9 cellular contexts compared by ENCODE assay signal in genomic region chr7:138980575-138981285, GRCh38. TPM values are rescaled to one million over a fixed set of nuclear protein-coding genes. Genes with fewer than 3 reads are reported as not detected.
DNase-seq lines count a peak whose midpoint lies in the region; ATAC-seq, FAIRE-seq and TF ChIP-seq lines count a peak whose summit lies in the region.
"Had no signal": no experiment of that assay in that cellular context is flagged by ENCODE, and none has a peak within 500 bp of the region (broad histone marks: within the 10 kb centered on the region; RNA-seq: fewer than 3 reads in every experiment).

No MANE protein-coding gene starts in this region.

- peak; percentile 66 for DNase-seq in NCI-H146 (lab: John Stamatoyannopoulos, UW)
- DNase-seq in NCI-H146 treated with DMSO at 0.1 percent for 48 hours (lab: John Stamatoyannopoulos, UW; ENCODE audit: unreplicated experiment): no peak
- no peak for DNase-seq in H7
- no peak for DNase-seq in NB4 (ENCODE audit: low read depth)
- no peak for DNase-seq in GM12878 (ENCODE audit: low read depth, low spot score)
- DNase-seq in lower lobe of right lung: peak; percentile 50
- DNase-seq in upper lobe of left lung: no peak
- no peak for DNase-seq in GM19239 (ENCODE audit: insufficient read length, low spot score)

- ATAC-seq in GM12878 (peak; percentile 39), lower lobe of right lung (peak; percentile 41 to 53), upper lobe of left lung (ENCODE audit: low FRiP score in 2 of 2) (peak in 1 of 2 donors; percentile 4)

- intact Hi-C loops in GM12878 (cut with micrococcal nuclease; ENCODE audit: unreplicated experiment): loop anchor here (1.0 kb wide), 1 partner anchor 94 kb away; no protein-coding TSS in a partner anchor
- intact Hi-C loops in lower lobe of right lung (cut with DNase I): no loop called here

- no peaks in the 10 kb centered on the region for H3K36me3 ChIP-seq in H7 (replicated peaks; ENCODE audit: control insufficient read depth, insufficient read depth, low read length)
- no peaks in the 10 kb centered on the region for H3K36me3 ChIP-seq in GM12878 (ENCODE audit: control insufficient read depth in 2 of 2, insufficient read depth in 2 of 2, low read length in 1 of 2)
- H3K36me3 ChIP-seq in lower lobe of right lung: no peaks in the 10 kb centered on the region
- no peaks in the 10 kb centered on the region for H3K36me3 ChIP-seq in upper lobe of left lung

- H3K4me3 ChIP-seq in H7 (ENCODE audit: insufficient read depth, low read depth, low read length) (peak overlapping the region; percentile 63), NB4 (ENCODE audit: low read depth, low read length) (peak overlapping the region; percentile 75), GM12878 (peak overlapping the region; percentile 73; the same call in 1 of the 2 replicates), lower lobe of right lung (peak overlapping the region; percentile 71), upper lobe of left lung (peak overlapping the region; percentile 51 to 74 (median 62))

- FAIRE-seq in GM12878 (lab: Jason Lieb, UNC) (no peak), GM19239 (lab: Jason Lieb, UNC) (no peak)
- FAIRE-seq: colon had no signal

- H4K20me1 ChIP-seq in GM12878 (ENCODE audit: control insufficient read depth, insufficient read depth): no peaks in the 10 kb centered on the region

- H3K9me3 ChIP-seq in GM12878 (replicated peaks; ENCODE audit: control insufficient read depth, insufficient read depth, low read length) (no peaks in the 10 kb centered on the region), lower lobe of right lung (no peaks in the 10 kb centered on the region), upper lobe of left lung (no peaks in the 10 kb centered on the region)

- no peaks in the 10 kb centered on the region for H3K79me2 ChIP-seq in GM12878 (ENCODE audit: control insufficient read depth, insufficient read depth, low read length)

- H3K27me3 ChIP-seq in H7 (ENCODE audit: control insufficient read depth, insufficient read depth, low read length): peaks cover 13% of the 10 kb centered on the region
- peaks cover 8% of the 10 kb centered on the region in 2 experiments for H3K27me3 ChIP-seq in GM12878 (replicated peaks in 1 of 2; ENCODE audit: control insufficient read depth in 2 of 2, insufficient read depth in 2 of 2, low read length in 1 of 2)
- peaks cover 4% of the 10 kb centered on the region for H3K27me3 ChIP-seq in lower lobe of right lung (ENCODE audit: low read depth)
- peaks cover 0 to 5% (median 0%) of the 10 kb centered on the region in 4 donors for H3K27me3 ChIP-seq in upper lobe of left lung

- 5% methylated on average over 45 of the region's 66 CpGs for WGBS in GM12878 (ENCODE audit: insufficient coverage, insufficient replicate concordance, low lambda C conversion rate, missing lambda C conversion rate)
- WGBS in upper lobe of left lung, 2 donors: 1% methylated on average over 36 to 37 of the region's 66 CpGs

- BruUV-seq in GM12878 (replicated peaks; lab: Mats Ljungman, UMichigan): TSS peak; percentile 67

- RAD21 ChIA-PET in GM12878 (lab: Charles Lee; ENCODE audit: unreplicated experiment): no interaction called here

- TF ChIP-seq POLR2A in NB4 (IDR thresholded peaks at IDR 0.05; ENCODE audit: extremely low read depth, insufficient read length): no peak
- no peak for TF ChIP-seq POLR2A in GM12878 (IDR thresholded peaks at IDR 0.05; ENCODE audit: low read depth, low read length)
- TF ChIP-seq POLR2A in upper lobe of left lung (IDR thresholded peaks at IDR 0.05): no peak

- SMC1A ChIA-PET in GM12878 (lab: Charles Lee; ENCODE audit: uncharacterized antibody, unreplicated experiment): interaction anchor here (2.2 kb wide), 1 partner anchor 94 kb away, joined by 8 read pairs; no protein-coding TSS in a partner anchor

- TF ChIP-seq CTCF in NB4 (IDR thresholded peaks at IDR 0.05; ENCODE audit: low read depth, low read length): no peak
- no peak for TF ChIP-seq CTCF in GM12878 (IDR thresholded peaks at IDR 0.05 in 2 of 3, conservative IDR thresholded peaks at IDR 0.05 in 1 of 3; ENCODE audit: control insufficient read depth in 2 of 3, extremely low read depth in 1 of 3, insufficient read depth in 1 of 3, low read depth in 3 of 3, low read length in 3 of 3)
- TF ChIP-seq CTCF in lower lobe of right lung (IDR thresholded peaks at IDR 0.05): no peak
- no peak for TF ChIP-seq CTCF in upper lobe of left lung (IDR thresholded peaks at IDR 0.05)

- POLR2A ChIA-PET in GM12878 (lab: Charles Lee): no interaction called here

- TF ChIP-seq RAD21 in GM12878 (IDR thresholded peaks at IDR 0.05; ENCODE audit: insufficient read depth, low read depth, low read length): no peak

- no peak overlapping the region; the same call in 1 of the 2 replicates for H3K9ac ChIP-seq in GM12878 (ENCODE audit: control insufficient read depth, insufficient read depth, low read length)

- no peak overlapping the region for H3K27ac ChIP-seq in GM12878 (ENCODE audit: control insufficient read depth, insufficient read depth)
- H3K27ac ChIP-seq in lower lobe of right lung: peak overlapping the region; percentile 24
- peak overlapping the region in 2 of 4 donors; percentile 34 to 50 for H3K27ac ChIP-seq in upper lobe of left lung

- H2AFZ ChIP-seq in GM12878 (ENCODE audit: control insufficient read depth, low read depth, low read length): peak overlapping the region; percentile 0; the same call in 1 of the 2 replicates

- in situ Hi-C loops in GM12878 (cut with MboI): loop anchor here (5.0 kb wide), 1 partner anchor 93 kb away; no protein-coding TSS in a partner anchor

- CTCF ChIA-PET in GM12878 (lab: Yijun Ruan, JAX): interaction anchor here (1.1 to 1.5 kb wide), 3 partner anchors 27 to 94 kb away, joined by 3 to 10 read pairs (median 3); no protein-coding TSS in a partner anchor

- peak overlapping the region; percentile 68 for H3K4me2 ChIP-seq in GM12878 (ENCODE audit: control insufficient read depth, insufficient read depth)

- no peaks in the 10 kb centered on the region for H3K4me1 ChIP-seq in GM12878 (ENCODE audit: control insufficient read depth, insufficient read depth, low read length)
- H3K4me1 ChIP-seq in lower lobe of right lung: peaks cover 17% of the 10 kb centered on the region
- peaks cover 6 to 25% (median 11%) of the 10 kb centered on the region in 4 donors for H3K4me1 ChIP-seq in upper lobe of left lung

- TF ChIP-seq EP300 in GM12878 (IDR thresholded peaks at IDR 0.05; ENCODE audit: borderline replicate concordance in 1 of 2, control insufficient read depth in 1 of 2, low read depth in 2 of 2, low read length in 2 of 2): no peak
- no peak for TF ChIP-seq EP300 in upper lobe of left lung (IDR thresholded peaks at IDR 0.05)

TF ChIP-seq in GM12878, 131 proteins besides CTCF, POLR2A, EP300 and RAD21 (continues in another document):
- TF ChIP-seq BHLHE40 (IDR thresholded peaks at IDR 0.05; ENCODE audit: borderline replicate concordance in 1 of 2, low read depth in 2 of 2, low read length in 1 of 2) (no peak), CBX3 (IDR thresholded peaks at IDR 0.05; ENCODE audit: borderline replicate concordance, low read depth) (no peak)

RNA-seq across cellular contexts. Expression of gene KIAA1549, which starts 0.5 kb away (rescaled TPM):
- 6.0 and 6.4 TPM in 2 replicates for total RNA-seq in H7 (2014; rRNA removed; shearing (Covaris generic))
- 0.81 and 0.84 TPM in 2 replicates for total RNA-seq in GM12878 (2013; cell fraction: nucleolus; rRNA removed)
- total RNA-seq in GM12878 (2014; rRNA removed) (0.16 and 0.23 TPM in 2 replicates), GM12878 (2014; rRNA removed; fragmentation: Illumina TruSeq; extraction: Trizol) (0.22 and 0.28 TPM in 2 replicates), GM12878 (2021) (0.74 and 0.82 TPM in 2 replicates), lower lobe of right lung (5.3 TPM), upper lobe of left lung (10 to 100 TPM in 1 of 6 donors, 1 to 10 TPM in 5; 4.1 to 10.2 (median 5.3) TPM)
- 0.12 TPM for polyA plus RNA-seq in GM12878 (2011; ENCODE audit: low read depth)
- polyA plus RNA-seq in GM12878 (2011; rRNA removed) (0.20 and 0.30 TPM in 2 replicates), GM12878 (2014; fragmentation: Illumina TruSeq; extraction: Trizol) (0.32 TPM in 2 replicates), GM12878 (2014; fragmentation: Nextera tagmentation; extraction: Ambion mirVana) (under 1 TPM; 0.02 to 0.05 TPM), GM12878 (2014; rRNA removed) (0.19 and 0.27 TPM in 2 replicates), GM12878 (2016; fragmentation: Nextera tagmentation; extraction: Ambion mirVana) (under 1 TPM; 0.03 to 0.05 TPM)
- 0.27 and 0.42 TPM in 2 replicates for polyA plus RNA-seq in GM12878 (2011; cell fraction: cytosol; rRNA removed)
- polyA plus RNA-seq in GM12878 (2011; cell fraction: nucleus; rRNA removed): 0.66 and 0.94 TPM in 2 replicates
- polyA plus RNA-seq in GM12878 (2012): 0.19 and 0.27 TPM in 2 replicates
- polyA minus RNA-seq in GM12878 (2011; rRNA and poly(A)+ RNA removed): 0.51 and 0.93 TPM in 2 replicates
- polyA minus RNA-seq in GM12878 (2011; cell fraction: cytosol; rRNA and poly(A)+ RNA removed): 0.27 and 0.52 TPM in 2 replicates
- polyA minus RNA-seq in GM12878 (2011; cell fraction: nucleus; rRNA and poly(A)+ RNA removed): 0.85 and 2.0 TPM in 2 replicates

RNA-seq across cellular contexts. Expression of gene ZC3HAV1L, which starts 55.1 kb away (rescaled TPM):
- total RNA-seq in H7 (2014; rRNA removed; shearing (Covaris generic)): 1.1 and 1.7 TPM in 2 replicates
- total RNA-seq in GM12878 (2013; cell fraction: nucleolus; rRNA removed): 74.5 and 88.6 TPM in 2 replicates
- total RNA-seq in GM12878 (2014; rRNA removed) (4.7 and 4.8 TPM in 2 replicates), GM12878 (2014; rRNA removed; fragmentation: Illumina TruSeq; extraction: Trizol) (4.5 and 6.6 TPM in 2 replicates), GM12878 (2021) (10.5 and 10.6 TPM in 2 replicates), lower lobe of right lung (7.1 TPM), upper lobe of left lung (10 to 100 TPM in 2 of 6 donors, 1 to 10 TPM in 4; 3.4 to 12.6 (median 8.3) TPM)
- polyA plus RNA-seq in GM12878 (2011; ENCODE audit: low read depth): 3.5 TPM
- polyA plus RNA-seq in GM12878 (2011; rRNA removed) (16.3 and 19.9 TPM in 2 replicates), GM12878 (2014; fragmentation: Illumina TruSeq; extraction: Trizol) (5.1 and 5.4 TPM in 2 replicates), GM12878 (2014; fragmentation: Nextera tagmentation; extraction: Ambion mirVana) (under 1 TPM; 0.09 to 0.18 TPM), GM12878 (2014; rRNA removed) (10.8 and 11.5 TPM in 2 replicates), GM12878 (2016; fragmentation: Nextera tagmentation; extraction: Ambion mirVana) (1 to 10 TPM; 4.6 to 5.2 TPM)
- polyA plus RNA-seq in GM12878 (2011; cell fraction: cytosol; rRNA removed): 19.2 and 20.8 TPM in 2 replicates
- 10.6 and 10.9 TPM in 2 replicates for polyA plus RNA-seq in GM12878 (2011; cell fraction: nucleus; rRNA removed)
- 3.4 and 6.4 TPM in 2 replicates for polyA plus RNA-seq in GM12878 (2012)
- polyA minus RNA-seq in GM12878 (2011; rRNA and poly(A)+ RNA removed): 8.2 and 11.6 TPM in 2 replicates
- 11.1 and 11.6 TPM in 2 replicates for polyA minus RNA-seq in GM12878 (2011; cell fraction: cytosol; rRNA and poly(A)+ RNA removed)
- 4.8 and 5.5 TPM in 2 replicates for polyA minus RNA-seq in GM12878 (2011; cell fraction: nucleus; rRNA and poly(A)+ RNA removed)

Comparison
In these comparisons a context has a peak if more than half of its experiments do, and no peak if none do; other contexts are left out.
1. DNase-seq: peak in NCI-H146 (single experiment) and lower lobe of right lung (single experiment); none in NCI-H146 treated with DMSO at 0.1 percent for 48 hours (single experiment), H7 (single experiment), NB4 (single experiment), GM12878 (single experiment), upper lobe of left lung (0 of 2) and GM19239 (single experiment).
2. Peak in every context shown above with its lines, with median percentiles within 50 percentile points of each other: H3K4me3 ChIP-seq.